ENCODE assay signal across 1 cellular context in genomic region chr19:5340637-5341447, GRCh38.
TF ChIP-seq lines count a peak whose summit lies in the region.

PTPRS (minus strand) TSS chr19:5340812; CDS start chr19:5286140, 54,672 bp downstream.

TF ChIP-seq in HepG2, 621 proteins besides CTCF, POLR2A, EP300 and RAD21 (continued from another document and continues in another):
- TF ChIP-seq ZXDC (CRISPR knock-in tag; IDR thresholded peaks at IDR 0.05) (peak; percentile 97), NFYC (CRISPR knock-in tag; IDR thresholded peaks at IDR 0.05) (peak; percentile 82), ZNF850 (CRISPR knock-in tag; conservative IDR thresholded peaks at IDR 0.05) (peak; percentile 86; the same call in 1 of the 2 replicates), FIP1L1 (IDR thresholded peaks at IDR 0.05; ENCODE audit: borderline replicate concordance, insufficient read depth, low read depth, low read length) (no peak), BCL3 (CRISPR knock-in tag; IDR thresholded peaks at IDR 0.05) (peak; percentile 100), AHR (CRISPR knock-in tag; IDR thresholded peaks at IDR 0.05) (peak; percentile 99), E2F5 (CRISPR knock-in tag; conservative IDR thresholded peaks at IDR 0.05) (peak; percentile 83; the same call in 1 of the 2 replicates), ZMYM2 (CRISPR knock-in tag; IDR thresholded peaks at IDR 0.05) (peak; percentile 86), ZNF441 (CRISPR knock-in tag; IDR thresholded peaks at IDR 0.05; ENCODE audit: borderline replicate concordance) (peak; percentile 98), HINFP (CRISPR knock-in tag; IDR thresholded peaks at IDR 0.05; ENCODE audit: low read depth) (peak; percentile 96), ZFP36 (IDR thresholded peaks at IDR 0.05; ENCODE audit: borderline replicate concordance, low read depth, low read length, partially characterized antibody) (no peak), SATB2 (CRISPR knock-in tag; IDR thresholded peaks at IDR 0.05) (peak; percentile 98), ZNF280B (CRISPR knock-in tag; IDR thresholded peaks at IDR 0.05; ENCODE audit: borderline replicate concordance) (peak; percentile 98), BATF2 (CRISPR knock-in tag; IDR thresholded peaks at IDR 0.05) (peak; percentile 99), XBP1 (CRISPR knock-in tag; IDR thresholded peaks at IDR 0.05) (peak; percentile 78; the same call in 1 of the 2 replicates), TCF7L2 (IDR thresholded peaks at IDR 0.05; ENCODE audit: low read depth, low read length) (no peak), ARID4A (CRISPR knock-in tag; IDR thresholded peaks at IDR 0.05; ENCODE audit: borderline replicate concordance) (peak; percentile 91), ZNF354B (CRISPR knock-in tag; IDR thresholded peaks at IDR 0.05) (peak; percentile 94; the same call in 1 of the 2 replicates), MZF1 (CRISPR knock-in tag; IDR thresholded peaks at IDR 0.05; ENCODE audit: borderline replicate concordance) (no peak), NCOA1 (CRISPR knock-in tag; IDR thresholded peaks at IDR 0.05) (peak; percentile 84; the same call in 1 of the 2 replicates), ZBTB37 (CRISPR knock-in tag; IDR thresholded peaks at IDR 0.05) (no peak), KDM3A (CRISPR knock-in tag; IDR thresholded peaks at IDR 0.05; ENCODE audit: low read depth) (peak; percentile 73; the same call in 1 of the 2 replicates), PCBP1 (IDR thresholded peaks at IDR 0.05; ENCODE audit: borderline replicate concordance, low read depth, low read length) (no peak), JDP2 (CRISPR knock-in tag; IDR thresholded peaks at IDR 0.05; ENCODE audit: borderline replicate concordance) (peak; percentile 98), FOXM1 (CRISPR knock-in tag; IDR thresholded peaks at IDR 0.05) (peak; percentile 82; the same call in 1 of the 2 replicates), ZBTB44 (CRISPR knock-in tag; IDR thresholded peaks at IDR 0.05) (peak; percentile 96), NFATC3 (CRISPR knock-in tag; IDR thresholded peaks at IDR 0.05) (peak; percentile 90; the same call in 1 of the 2 replicates), FOXJ3 (CRISPR knock-in tag; IDR thresholded peaks at IDR 0.05; ENCODE audit: borderline replicate concordance) (no peak), NFIB (CRISPR knock-in tag; IDR thresholded peaks at IDR 0.05; ENCODE audit: borderline replicate concordance) (peak; percentile 24; the same call in 1 of the 2 replicates), ZNF430 (CRISPR knock-in tag; IDR thresholded peaks at IDR 0.05) (peak; percentile 100), ZNF513 (CRISPR knock-in tag; conservative IDR thresholded peaks at IDR 0.05) (no peak), ZNF280D (CRISPR knock-in tag; IDR thresholded peaks at IDR 0.05) (no peak), CENPT (CRISPR knock-in tag; IDR thresholded peaks at IDR 0.05; ENCODE audit: low read depth) (peak; percentile 100)
